ENCODE assay signal across 8 cellular contexts in genomic region chr4:17385403-17385802, GRCh38.
DNase-seq lines count a peak whose midpoint lies in the region; ATAC-seq, FAIRE-seq and TF ChIP-seq lines count a peak whose summit lies in the region.

No MANE protein-coding gene starts in this region.

- peak overlapping the region; percentile 33 for H3K27ac Mint-ChIP-seq in T-helper 2 cell treated with Interferon-gamma antibody and Interleukin-4, amounts not matched to agents 5 μg/mL and 100 μg/mL, for 36 hours

- H3K27me3 Mint-ChIP-seq in T-helper 2 cell treated with Interferon-gamma antibody and Interleukin-4, amounts not matched to agents 5 μg/mL and 100 μg/mL, for 36 hours (ENCODE audit: low read depth) = no peaks in the 10 kb centered on the region

- H3K4me3 Mint-ChIP-seq in T-helper 2 cell treated with Interferon-gamma antibody and Interleukin-4, amounts not matched to agents 5 μg/mL and 100 μg/mL, for 36 hours = peak overlapping the region; percentile 40

- H2AFZ ChIP-seq in ACC112 (ENCODE audit: low read length, unreplicated experiment) = peak overlapping the region; percentile 100

- no peaks in the 10 kb centered on the region for H3K79me2 ChIP-seq in ACC112 (ENCODE audit: control insufficient read depth, insufficient read depth, low read length, unreplicated experiment)

- H3K4me3 ChIP-seq in ACC112 (ENCODE audit: low read depth, low read length) = peak overlapping the region; percentile 55; the same call in 1 of the 2 replicates
- H3K4me3 ChIP-seq in H7 (ENCODE audit: insufficient read depth, low read depth, low read length) = no peak overlapping the region

- FAIRE-seq in GM12891 (lab: Jason Lieb, UNC) = peak; percentile 45

- TF ChIP-seq POLR2A in GM12891 (IDR thresholded peaks at IDR 0.05; ENCODE audit: low read depth, low read length) = no peak

- ATAC-seq in HG03060 (IDR thresholded peaks at IDR 0.05; ENCODE audit: low read depth, unreplicated experiment) (peak; percentile 67), HG03159 (IDR thresholded peaks at IDR 0.05; ENCODE audit: unreplicated experiment) (no peak)

- peaks cover 5% of the 10 kb centered on the region for H3K36me3 Mint-ChIP-seq in T-helper 2 cell treated with Interferon-gamma antibody and Interleukin-4, amounts not matched to agents 5 μg/mL and 100 μg/mL, for 36 hours (ENCODE audit: low read depth)

- no peaks in the 10 kb centered on the region for H3K36me3 ChIP-seq in ACC112 (ENCODE audit: insufficient read depth, low read length)
- no peaks in the 10 kb centered on the region for H3K36me3 ChIP-seq in H7 (replicated peaks; ENCODE audit: control insufficient read depth, insufficient read depth, low read length)

- H3K4me1 ChIP-seq in ACC112 (ENCODE audit: control insufficient read depth, insufficient read depth, low read length, unreplicated experiment) = peaks cover 8% of the 10 kb centered on the region

- H3K9me3 Mint-ChIP-seq in T-helper 2 cell treated with Interferon-gamma antibody and Interleukin-4, amounts not matched to agents 5 μg/mL and 100 μg/mL, for 36 hours = peaks cover 13% of the 10 kb centered on the region

- no peaks in the 10 kb centered on the region for H3K27me3 ChIP-seq in ACC112 (ENCODE audit: insufficient read depth, low read length)
- no peaks in the 10 kb centered on the region for H3K27me3 ChIP-seq in H7 (ENCODE audit: control insufficient read depth, insufficient read depth, low read length)

- H3K4me1 Mint-ChIP-seq in T-helper 2 cell treated with Interferon-gamma antibody and Interleukin-4, amounts not matched to agents 5 μg/mL and 100 μg/mL, for 36 hours (ENCODE audit: low read depth) = peaks cover 12% of the 10 kb centered on the region

- DNase-seq in GM12891 (ENCODE audit: insufficient read length, low spot score) = no peak
- DNase-seq in T-helper 2 cell treated with Interferon-gamma antibody and Interleukin-4, amounts not matched to agents 5 μg/mL and 100 μg/mL, for 36 hours (ENCODE audit: low spot score) = no peak
- peak; percentile 72 for DNase-seq in kidney tubule cell (ENCODE audit: low spot score)
- DNase-seq in H7 = no peak
- no peak for DNase-seq in NCI-H1092 (lab: John Stamatoyannopoulos, UW)

- no peak overlapping the region for H3K27ac ChIP-seq in ACC112 (ENCODE audit: low read depth, low read length)

TF ChIP-seq in GM12891, 5 proteins besides CTCF, POLR2A, EP300 and RAD21:
- TF ChIP-seq PAX5 (IDR thresholded peaks at IDR 0.05; ENCODE audit: insufficient read depth, low read length, severe bottlenecking) (no peak), SPI1 (IDR thresholded peaks at IDR 0.05; ENCODE audit: low read depth, low read length) (no peak), POLR2AphosphoS5 (IDR thresholded peaks at IDR 0.05; ENCODE audit: low read depth, low read length) (no peak), POU2F2 (IDR thresholded peaks at IDR 0.05; ENCODE audit: low read depth, low read length) (no peak)
